Comparison of ENCODE assay signal across 20 cellular contexts in the genomic region with DNA sequence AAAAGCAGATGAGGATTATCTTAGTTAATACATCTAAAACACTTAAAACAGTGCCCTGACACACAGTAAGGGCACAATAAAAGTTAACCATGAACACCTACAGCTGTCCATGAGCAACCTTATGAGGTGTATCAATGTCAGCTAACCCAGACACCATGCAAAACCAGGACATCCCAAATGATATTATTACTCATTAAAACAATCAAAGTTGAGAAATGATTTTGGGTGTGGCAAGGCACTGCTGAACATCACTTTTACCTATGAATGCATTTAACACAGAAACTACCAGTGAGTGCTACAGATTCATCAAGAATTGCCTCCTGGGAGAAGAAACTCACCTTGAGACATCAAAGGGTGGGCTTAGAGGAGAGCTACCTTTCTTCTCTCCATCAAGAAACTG. TPM values are rescaled to one million over a fixed set of nuclear protein-coding genes. Genes with fewer than 3 reads are reported as not detected.
A peak's percentile ranks its signal among the peaks of the same experiment; 100 is the strongest.
DNase-seq lines count a peak whose midpoint lies in the region; ATAC-seq and TF ChIP-seq lines count a peak whose summit lies in the region.
"Had no signal": no experiment of that assay in that cellular context is flagged by ENCODE, and none has a peak within 500 bp of the region (broad histone marks: within the 10 kb centered on the region; RNA-seq: fewer than 3 reads in every experiment).

No MANE protein-coding gene starts in this region.

- POLR2A ChIA-PET in activated CD8-positive, alpha-beta T cell treated with anti-CD3 and anti-CD28 coated beads for 36 hours (lab: Charles Lee) = interaction anchor here (1.1 kb wide), 2 partner anchors 53 to 98 kb away, joined by 3 to 4 read pairs; no protein-coding TSS in a partner anchor

- peaks cover 88% of the 10 kb centered on the region for H3K36me3 Mint-ChIP-seq in activated T-cell treated with anti-CD3 and anti-CD28 coated beads, Interleukin-2, amount 50 U/mL, for 24 hours (ENCODE audit: low read depth)
- peaks cover 37% of the 10 kb centered on the region for H3K36me3 Mint-ChIP-seq in type B pancreatic cell
- H3K36me3 Mint-ChIP-seq in activated CD8-positive, alpha-beta T cell treated with anti-CD3 and anti-CD28 coated beads for 36 hours (ENCODE audit: low read depth) = peaks cover 36% of the 10 kb centered on the region

- H3K4me3 Mint-ChIP-seq in activated T-cell treated with anti-CD3 and anti-CD28 coated beads, Interleukin-2, amount 50 U/mL, for 24 hours = no peak overlapping the region
- H3K4me3 Mint-ChIP-seq in type B pancreatic cell = no peak overlapping the region
- no peak overlapping the region for H3K4me3 Mint-ChIP-seq in activated CD8-positive, alpha-beta T cell treated with anti-CD3 and anti-CD28 coated beads for 36 hours

- TF ChIP-seq CTCF in type B pancreatic cell (conservative IDR thresholded peaks at IDR 0.05) = no peak
- no peak for TF ChIP-seq CTCF in activated CD8-positive, alpha-beta T cell treated with anti-CD3 and anti-CD28 coated beads for 36 hours (IDR thresholded peaks at IDR 0.05)

- H3K4me1 Mint-ChIP-seq in activated T-cell treated with anti-CD3 and anti-CD28 coated beads, Interleukin-2, amount 50 U/mL, for 24 hours (ENCODE audit: low read depth) = peaks cover 17% of the 10 kb centered on the region
- H3K4me1 Mint-ChIP-seq in type B pancreatic cell (ENCODE audit: unreplicated experiment) = peaks cover 6% of the 10 kb centered on the region
- H3K4me1 Mint-ChIP-seq in activated CD8-positive, alpha-beta T cell treated with anti-CD3 and anti-CD28 coated beads for 36 hours (ENCODE audit: low read depth) = peaks cover 17% of the 10 kb centered on the region

- ATAC-seq in SK-N-SH treated with all-trans-retinoic acid at 6 μM for 48 hours = peak; percentile 36
- peak; percentile 37 for ATAC-seq in esophagus mucosa
- ATAC-seq in activated CD8-positive, alpha-beta T cell treated with anti-CD3 and anti-CD28 coated beads for 36 hours = no peak

- intact Hi-C loops in activated CD8-positive, alpha-beta T cell treated with anti-CD3 and anti-CD28 coated beads for 36 hours (cut with micrococcal nuclease) = no loop called here

- DNase-seq in activated T-cell treated with anti-CD3 and anti-CD28 coated beads, Interleukin-2, amount 50 U/mL, for 24 hours = no peak
- no peak for DNase-seq in activated T-cell treated with anti-CD3 and anti-CD28 coated beads for 4 hours
- no peak for DNase-seq in type B pancreatic cell (ENCODE audit: extremely low spot score, unreplicated experiment)
- no peak for DNase-seq in DMS53 treated with DMSO at 0.1 percent for 48 hours (lab: John Stamatoyannopoulos, UW; ENCODE audit: unreplicated experiment)
- DNase-seq in activated CD8-positive, alpha-beta T cell treated with anti-CD3 and anti-CD28 coated beads for 36 hours = no peak
- DNase-seq in T-helper 9 cell = no peak
- DNase-seq: AML-193, DND-41, Karpas-422, NCI-H1048, NCI-H1436, NCI-H1930, NCI-H345, NCI-H524 treated with DMSO at 0.1 percent for 48 hours, OCI-M1, SHP77 had no signal

- H3K9me3 Mint-ChIP-seq in activated T-cell treated with anti-CD3 and anti-CD28 coated beads, Interleukin-2, amount 50 U/mL, for 24 hours = no peaks in the 10 kb centered on the region
- no peaks in the 10 kb centered on the region for H3K9me3 Mint-ChIP-seq in type B pancreatic cell
- no peaks in the 10 kb centered on the region for H3K9me3 Mint-ChIP-seq in activated CD8-positive, alpha-beta T cell treated with anti-CD3 and anti-CD28 coated beads for 36 hours

- H3K27me3 Mint-ChIP-seq in activated T-cell treated with anti-CD3 and anti-CD28 coated beads, Interleukin-2, amount 50 U/mL, for 24 hours = no peaks in the 10 kb centered on the region
- H3K27me3 Mint-ChIP-seq in type B pancreatic cell = no peaks in the 10 kb centered on the region
- no peaks in the 10 kb centered on the region for H3K27me3 Mint-ChIP-seq in activated CD8-positive, alpha-beta T cell treated with anti-CD3 and anti-CD28 coated beads for 36 hours

- CTCF ChIA-PET in activated CD8-positive, alpha-beta T cell treated with anti-CD3 and anti-CD28 coated beads for 36 hours (lab: Charles Lee) = interaction anchor here (0.9 to 3.1 kb wide), 4 partner anchors 9 to 135 kb away, joined by 3 to 10 read pairs (median 4); no protein-coding TSS in a partner anchor

- peak overlapping the region; percentile 18 for H3K27ac Mint-ChIP-seq in activated T-cell treated with anti-CD3 and anti-CD28 coated beads, Interleukin-2, amount 50 U/mL, for 24 hours
- peak overlapping the region; percentile 43 for H3K27ac Mint-ChIP-seq in type B pancreatic cell
- H3K27ac Mint-ChIP-seq in activated CD8-positive, alpha-beta T cell treated with anti-CD3 and anti-CD28 coated beads for 36 hours = no peak overlapping the region

TF ChIP-seq in SK-N-SH treated with all-trans-retinoic acid at 6 μM for 48 hours, 23 proteins besides CTCF, POLR2A, EP300 and RAD21:
- no peak for TF ChIP-seq BACH2 (CRISPR knock-in tag; IDR thresholded peaks at IDR 0.05; ENCODE audit: borderline replicate concordance)
- TF ChIP-seq ESRRG (CRISPR knock-in tag; IDR thresholded peaks at IDR 0.05) = no peak
- TF ChIP-seq SNAI2 (CRISPR knock-in tag; IDR thresholded peaks at IDR 0.05) = no peak
- TF ChIP-seq CSRNP3 (CRISPR knock-in tag; IDR thresholded peaks at IDR 0.05) = no peak
- no peak for TF ChIP-seq ZC3H10 (CRISPR knock-in tag; IDR thresholded peaks at IDR 0.05)
- TF ChIP-seq ARNTL (CRISPR knock-in tag; IDR thresholded peaks at IDR 0.05; ENCODE audit: borderline replicate concordance, low read depth) = no peak
- no peak for TF ChIP-seq GLIS3 (CRISPR knock-in tag; IDR thresholded peaks at IDR 0.05)

RNA-seq across cellular contexts. Expression of gene IRF5, which starts 18.3 kb away (rescaled TPM):
- 15.7 TPM for total RNA-seq in esophagus mucosa
- 1.8 and 2.5 TPM in 2 replicates for total RNA-seq in type B pancreatic cell (ENCODE audit: low replicate concordance)
- total RNA-seq in activated CD8-positive, alpha-beta T cell treated with anti-CD3 and anti-CD28 coated beads for 36 hours = 1 to 10 TPM; 6.5 to 7.7 TPM
- total RNA-seq: G401 had no signal

RNA-seq across cellular contexts. Expression of gene KCP, which starts 45.5 kb away (rescaled TPM):
- total RNA-seq in esophagus mucosa (1.8 TPM), type B pancreatic cell (ENCODE audit: low replicate concordance) (1.3 and 4.2 TPM in 2 replicates)
- not detected for total RNA-seq in activated CD8-positive, alpha-beta T cell treated with anti-CD3 and anti-CD28 coated beads for 36 hours
- total RNA-seq: IMR-90 had no signal
